Comparison of ENCODE assay signal across 14 cellular contexts in genomic region chr1:218390625-218391024, GRCh38. TPM values are rescaled to one million over a fixed set of nuclear protein-coding genes. Genes with fewer than 3 reads are reported as not detected.
A peak's percentile ranks its signal among the peaks of the same experiment; 100 is the strongest.
DNase-seq lines count a peak whose midpoint lies in the region; TF ChIP-seq lines count a peak whose summit lies in the region.
"Had no signal": no experiment of that assay in that cellular context is flagged by ENCODE, and none has a peak within 500 bp of the region (broad histone marks: within the 10 kb centered on the region; RNA-seq: fewer than 3 reads in every experiment).

No MANE protein-coding gene starts in this region.

- dilution Hi-C loops in mammary epithelial cell (cut with HindIII; ENCODE audit: low sequenced_read_pairs), result no loop called here

- intact Hi-C loops in mammary epithelial cell (cut with micrococcal nuclease), result no loop called here

- no peak overlapping the region for H4K91ac ChIP-seq in trophoblast cell (ENCODE audit: low read depth, low read length)

- H3K4ac ChIP-seq in trophoblast cell (ENCODE audit: low read depth, low read length), result no peak overlapping the region

- H4K20me1 ChIP-seq in mammary epithelial cell (ENCODE audit: insufficient read depth, low read length), result no peaks in the 10 kb centered on the region

- CTCF ChIA-PET in mammary epithelial cell (lab: Charles Lee; ENCODE audit: low non-redundant PET), result no interaction called here

- no peak overlapping the region for H2BK12ac ChIP-seq in trophoblast cell (ENCODE audit: low read length)

- H4K8ac ChIP-seq in trophoblast cell (ENCODE audit: low read depth, low read length), result no peak overlapping the region

- H2AFZ ChIP-seq in mammary epithelial cell (ENCODE audit: low read depth, low read length) (no peak overlapping the region), trophoblast cell (ENCODE audit: insufficient read depth, low read length, poor library complexity) (no peak overlapping the region)

- H3K18ac ChIP-seq in trophoblast cell (ENCODE audit: low read length), result no peak overlapping the region

- no peak overlapping the region for H4K12ac ChIP-seq in trophoblast cell (ENCODE audit: low read depth, low read length)

- no peak overlapping the region for H2BK120ac ChIP-seq in trophoblast cell (ENCODE audit: insufficient read depth, low read length, poor library complexity)

- TF ChIP-seq CTCF in mammary epithelial cell (conservative IDR thresholded peaks at IDR 0.05 in 1 of 2, IDR thresholded peaks at IDR 0.05 in 1 of 2; ENCODE audit: extremely low read depth in 1 of 2, insufficient read depth in 1 of 2, low read depth in 1 of 2, low read length in 2 of 2) (no peak), GM10266 (IDR thresholded peaks at IDR 0.05; ENCODE audit: control insufficient read depth, insufficient read depth, low read depth, missing control alignments) (no peak)

- no peak overlapping the region for H3K14ac ChIP-seq in trophoblast cell (ENCODE audit: low read length)

- no peak overlapping the region for H3K4me3 ChIP-seq in mammary epithelial cell (replicated peaks in 1 of 3; ENCODE audit: insufficient read depth in 1 of 3, low read depth in 2 of 3, low read length in 3 of 3)
- no peak overlapping the region for H3K4me3 ChIP-seq in trophoblast cell (ENCODE audit: low read depth, low read length)

- H3K9me3 ChIP-seq in mammary epithelial cell (replicated peaks; ENCODE audit: insufficient read depth, low read length), result no peaks in the 10 kb centered on the region
- H3K9me3 ChIP-seq in trophoblast cell (ENCODE audit: insufficient read depth, low read depth, low read length), result no peaks in the 10 kb centered on the region

- no peaks in the 10 kb centered on the region for H3K27me3 ChIP-seq in mammary epithelial cell (ENCODE audit: insufficient read depth, low read length)
- no peaks in the 10 kb centered on the region for H3K27me3 ChIP-seq in trophoblast cell (ENCODE audit: insufficient read depth, low read length)

- DNase-seq in NCI-H146 (lab: John Stamatoyannopoulos, UW), result peak; percentile 12
- no peak for DNase-seq in NCI-H146 treated with DMSO at 0.1 percent for 48 hours (lab: John Stamatoyannopoulos, UW; ENCODE audit: unreplicated experiment)
- DNase-seq in NCI-H2171 treated with DMSO at 0.1 percent for 48 hours (lab: John Stamatoyannopoulos, UW), result peak; percentile 82
- peak; percentile 32 for DNase-seq in mammary epithelial cell
- DNase-seq in trophoblast cell, result peak; percentile 27 to 75
- DNase-seq in C1 segment of cervical spinal cord (lab: John Stamatoyannopoulos, UW), result no peak
- no peak for DNase-seq in GM10266 (ENCODE audit: extremely low spot score)
- DNase-seq in HCEC 1CT, result no peak
- DNase-seq: ACHN; activated CD4-positive, alpha-beta T cell treated with anti-CD3 and anti-CD28 coated beads, Interleukin-2, amount 10 ng/mL, durations not matched to agents 24 days and 14 days; activated T-cell treated with anti-CD3 and anti-CD28 coated beads, Interleukin-2, amount 50 U/mL, for 48 hours; amniotic stem cell; Karpas-422; mesendoderm had no signal

- H3K36me3 ChIP-seq in mammary epithelial cell (ENCODE audit: insufficient read depth, low read length) (no peaks in the 10 kb centered on the region), trophoblast cell (ENCODE audit: control insufficient read depth in 1 of 2, insufficient read depth in 2 of 2, low read length in 2 of 2) (no peaks in the 10 kb centered on the region)

- 70% methylated on average over 3 of the region's 3 CpGs for WGBS in mammary epithelial cell (ENCODE audit: low coverage, missing lambda C conversion rate)
- WGBS in trophoblast cell (ENCODE audit: extremely low coverage, insufficient coverage, insufficient read length), result no CpG with 5 or more reads among the region's 3 CpGs

- no peak overlapping the region for H2AK5ac ChIP-seq in trophoblast cell (ENCODE audit: low read length)

- H3K4me2 ChIP-seq in mammary epithelial cell (ENCODE audit: insufficient read depth, low read depth, low read length) (peak overlapping the region; percentile 9), trophoblast cell (ENCODE audit: low read length) (no peak overlapping the region)

- H3K4me1 ChIP-seq in mammary epithelial cell (ENCODE audit: insufficient read depth, low read length) (peaks cover 12% of the 10 kb centered on the region), trophoblast cell (ENCODE audit: control insufficient read depth in 1 of 2, insufficient read depth in 2 of 2, low read length in 2 of 2) (no peaks in the 10 kb centered on the region)

- in situ Hi-C loops in mammary epithelial cell (cut with MboI; ENCODE audit: low sequenced_read_pairs in 2 of 2), result no loop called here

- no peak overlapping the region for H3K9ac ChIP-seq in mammary epithelial cell (ENCODE audit: insufficient read depth, low read length)
- H3K9ac ChIP-seq in trophoblast cell (ENCODE audit: low read length), result no peak overlapping the region

- BruUV-seq in mammary epithelial cell (replicated peaks; lab: Mats Ljungman, UMichigan), result no TSS peak

- H3K79me2 ChIP-seq in mammary epithelial cell (ENCODE audit: insufficient read depth, low read length) (peaks cover 92% of the 10 kb centered on the region), trophoblast cell (ENCODE audit: control insufficient read depth, insufficient read depth, low read length, poor library complexity) (no peaks in the 10 kb centered on the region)

- H3K27ac ChIP-seq in mammary epithelial cell (ENCODE audit: insufficient read depth, low read depth, low read length), result no peak overlapping the region
- H3K27ac ChIP-seq in trophoblast cell (ENCODE audit: low read depth, low read length), result no peak overlapping the region

- no peaks in the 10 kb centered on the region for H3K79me1 ChIP-seq in trophoblast cell (ENCODE audit: low read length)

- H2BK5ac ChIP-seq in trophoblast cell (ENCODE audit: low read depth, low read length, poor library complexity), result no peak overlapping the region

- no peak overlapping the region for H3K23ac ChIP-seq in trophoblast cell (ENCODE audit: low read length)

RNA-seq across cellular contexts. Expression of gene TGFB2, which starts 45.5 kb away (rescaled TPM):
- 100 to 1,000 TPM in 1 of 2 donors, 10 to 100 TPM in 1; 39.6 to 120 TPM for total RNA-seq in mammary epithelial cell
- polyA plus RNA-seq in mammary epithelial cell, result 10.9 TPM
- polyA minus RNA-seq in mammary epithelial cell, result 35.6 TPM
- polyA plus RNA-seq in trophoblast cell (2013), result 16.4 and 18.9 TPM in 2 replicates
- total RNA-seq: activated CD4-positive, alpha-beta T cell treated with anti-CD3 and anti-CD28 coated beads, Interleukin-2, amount 10 ng/mL, durations not matched to agents 24 days and 14 days had no signal

Comparison
In these comparisons a context has a peak if more than half of its experiments do, and no peak if none do; other contexts are left out.
1. DNase-seq: peak in NCI-H146 (single experiment), NCI-H2171 treated with DMSO at 0.1 percent for 48 hours (single experiment), mammary epithelial cell (single experiment) and trophoblast cell (2 of 2); none in NCI-H146 treated with DMSO at 0.1 percent for 48 hours (single experiment), C1 segment of cervical spinal cord (0 of 14), GM10266 (single experiment) and HCEC 1CT (single experiment).